In genomic region chr2:54106631-54107454, GRCh38 we compare ENCODE assay signal across 8 cellular contexts. TPM values are rescaled to one million over a fixed set of nuclear protein-coding genes. Genes with fewer than 3 reads are reported as not detected.
DNase-seq lines count a peak whose midpoint lies in the region; ATAC-seq, FAIRE-seq and TF ChIP-seq lines count a peak whose summit lies in the region.

No MANE protein-coding gene starts in this region.

- POLR2A ChIA-PET in GM12878 (lab: Charles Lee): interaction anchor here (0.7 kb wide), 1 partner anchor 341 kb away, joined by 3 read pairs; no protein-coding TSS in a partner anchor

- H3K9me3 Mint-ChIP-seq in T-helper 2 cell treated with Interferon-gamma antibody and Interleukin-4, amounts not matched to agents 5 μg/mL and 100 μg/mL, for 36 hours: no peaks in the 10 kb centered on the region

- no peak for TF ChIP-seq EP300 in GM12878 (IDR thresholded peaks at IDR 0.05; ENCODE audit: borderline replicate concordance in 1 of 2, control insufficient read depth in 1 of 2, low read depth in 2 of 2, low read length in 2 of 2)

- RAD21 ChIA-PET in GM12878 (lab: Charles Lee; ENCODE audit: unreplicated experiment): interaction anchor here (0.7 to 2.9 kb wide), 20 partner anchors 8 to 1062 kb away, joined by 3 to 24 read pairs (median 4); partner anchors contain the start of gene ACYP2

- H3K27me3 ChIP-seq in KMS-11 (ENCODE audit: insufficient read depth, low read depth): no peaks in the 10 kb centered on the region
- no peaks in the 10 kb centered on the region for H3K27me3 ChIP-seq in SJSA1 (replicated peaks)
- H3K27me3 ChIP-seq in GM12878 (replicated peaks in 1 of 2; ENCODE audit: control insufficient read depth in 2 of 2, insufficient read depth in 2 of 2, low read length in 1 of 2): no peaks in the 10 kb centered on the region
- no peaks in the 10 kb centered on the region for H3K27me3 ChIP-seq in spleen (replicated peaks in 1 of 7)

- H3K79me2 ChIP-seq in KMS-11 (ENCODE audit: insufficient read depth, low read depth) (no peaks in the 10 kb centered on the region), GM12878 (ENCODE audit: control insufficient read depth, insufficient read depth, low read length) (no peaks in the 10 kb centered on the region)

- peak overlapping the region; percentile 67 for H2AFZ ChIP-seq in KMS-11 (ENCODE audit: low read depth)
- H2AFZ ChIP-seq in GM12878 (ENCODE audit: control insufficient read depth, low read depth, low read length): no peak overlapping the region

- ATAC-seq in GM19455 (IDR thresholded peaks at IDR 0.05; ENCODE audit: unreplicated experiment) (peak; percentile 59), GM12878 (peak; percentile 83)

- H3K9ac ChIP-seq in KMS-11 (no peak overlapping the region), GM12878 (ENCODE audit: control insufficient read depth, insufficient read depth, low read length) (no peak overlapping the region)

- H3K4me1 Mint-ChIP-seq in T-helper 2 cell treated with Interferon-gamma antibody and Interleukin-4, amounts not matched to agents 5 μg/mL and 100 μg/mL, for 36 hours (ENCODE audit: low read depth): peaks cover 10% of the 10 kb centered on the region

- no peaks in the 10 kb centered on the region for H3K36me3 ChIP-seq in KMS-11 (ENCODE audit: insufficient read depth)
- H3K36me3 ChIP-seq in SJSA1: no peaks in the 10 kb centered on the region
- no peaks in the 10 kb centered on the region for H3K36me3 ChIP-seq in GM12878 (ENCODE audit: control insufficient read depth in 2 of 2, insufficient read depth in 2 of 2, low read length in 1 of 2)
- H3K36me3 ChIP-seq in spleen: no peaks in the 10 kb centered on the region

- peaks cover 18% of the 10 kb centered on the region for H3K4me1 ChIP-seq in KMS-11 (ENCODE audit: low read depth, poor library complexity, severe bottlenecking)
- H3K4me1 ChIP-seq in SJSA1 (replicated peaks): 0 out of 2 replicates have a peak, but pooled peaks cover 3% of the 10 kb centered on the region
- H3K4me1 ChIP-seq in GM12878 (ENCODE audit: control insufficient read depth, insufficient read depth, low read length): no peaks in the 10 kb centered on the region
- H3K4me1 ChIP-seq in spleen: peaks cover 12 to 37% (median 21%) of the 10 kb centered on the region in 6 donors

- H3K4me3 ChIP-seq in KMS-11 (IDR thresholded peaks at IDR 0.05; ENCODE audit: insufficient read depth, low read depth, low read length) (no peak overlapping the region), SJSA1 (no peak overlapping the region), GM12878 (no peak overlapping the region), spleen (no peak overlapping the region)

- peak; percentile 73 for TF ChIP-seq RAD21 in GM12878 (IDR thresholded peaks at IDR 0.05; ENCODE audit: insufficient read depth, low read depth, low read length)

- no TSS peak for BruUV-seq in GM12878 (replicated peaks; lab: Mats Ljungman, UMichigan)

- no peaks in the 10 kb centered on the region for H4K20me1 ChIP-seq in KMS-11 (ENCODE audit: insufficient read depth)
- H4K20me1 ChIP-seq in GM12878 (ENCODE audit: control insufficient read depth, insufficient read depth): no peaks in the 10 kb centered on the region

- no peaks in the 10 kb centered on the region for H3K36me3 Mint-ChIP-seq in T-helper 2 cell treated with Interferon-gamma antibody and Interleukin-4, amounts not matched to agents 5 μg/mL and 100 μg/mL, for 36 hours (ENCODE audit: low read depth)

- CTCF ChIA-PET in GM12878 (lab: Yijun Ruan, JAX): interaction anchor here (0.6 to 3.8 kb wide), 50 partner anchors 8 to 1185 kb away, joined by 3 to 37 read pairs (median 4); no protein-coding TSS in a partner anchor

- no peak overlapping the region for H3K4me3 Mint-ChIP-seq in T-helper 2 cell treated with Interferon-gamma antibody and Interleukin-4, amounts not matched to agents 5 μg/mL and 100 μg/mL, for 36 hours

- in situ Hi-C loops in GM12878 (cut with MboI): loop anchor here (25.0 kb wide), 1 partner anchor 605 kb away; the partner anchor contains the start of gene EML6

- H3K4me2 ChIP-seq in KMS-11 (peak overlapping the region; percentile 45), GM12878 (ENCODE audit: control insufficient read depth, insufficient read depth) (no peak overlapping the region)

- no peak for TF ChIP-seq POLR2A in GM12878 (IDR thresholded peaks at IDR 0.05; ENCODE audit: low read depth, low read length)
- TF ChIP-seq POLR2A in spleen (IDR thresholded peaks at IDR 0.05): no peak

- H3K27ac Mint-ChIP-seq in T-helper 2 cell treated with Interferon-gamma antibody and Interleukin-4, amounts not matched to agents 5 μg/mL and 100 μg/mL, for 36 hours: no peak overlapping the region

- peaks cover 11% of the 10 kb centered on the region for H3K27me3 Mint-ChIP-seq in T-helper 2 cell treated with Interferon-gamma antibody and Interleukin-4, amounts not matched to agents 5 μg/mL and 100 μg/mL, for 36 hours (ENCODE audit: low read depth)

- intact Hi-C loops in GM12878 (cut with micrococcal nuclease; ENCODE audit: unreplicated experiment) (loop anchor here (2.0 to 10.0 kb wide), 4 partner anchors 396 to 730 kb away; no protein-coding TSS in a partner anchor), spleen (cut with DNase I; ENCODE audit: low total_unique reads) (loop anchor here (10.0 kb wide), 1 partner anchor 598 kb away; no protein-coding TSS in a partner anchor)

- FAIRE-seq in GM12878 (lab: Jason Lieb, UNC): no peak

- SMC1A ChIA-PET in GM12878 (lab: Charles Lee; ENCODE audit: uncharacterized antibody, unreplicated experiment): interaction anchor here (0.7 to 3.1 kb wide), 22 partner anchors 9 to 732 kb away, joined by 3 to 22 read pairs (median 3); no protein-coding TSS in a partner anchor

- H3K27ac ChIP-seq in KMS-11 (no peak overlapping the region), SJSA1 (no peak overlapping the region), GM12878 (ENCODE audit: control insufficient read depth, insufficient read depth) (no peak overlapping the region), spleen (no peak overlapping the region)

- WGBS in GM12878 (ENCODE audit: insufficient coverage, insufficient replicate concordance, low lambda C conversion rate, missing lambda C conversion rate): 38% methylated on average over 12 of the region's 12 CpGs
- WGBS in spleen, 5 donors: 57 to 68% (median 67%) methylated on average over 12 of the region's 12 CpGs

- H3K9me3 ChIP-seq in SJSA1 (replicated peaks): no peaks in the 10 kb centered on the region
- H3K9me3 ChIP-seq in GM12878 (replicated peaks; ENCODE audit: control insufficient read depth, insufficient read depth, low read length): no peaks in the 10 kb centered on the region
- H3K9me3 ChIP-seq in spleen: no peaks in the 10 kb centered on the region

- TF ChIP-seq CTCF in KMS-11 (conservative IDR thresholded peaks at IDR 0.05; ENCODE audit: low read depth, low read length) (peak; percentile 82), GM12878 (IDR thresholded peaks at IDR 0.05 in 2 of 3, conservative IDR thresholded peaks at IDR 0.05 in 1 of 3; ENCODE audit: control insufficient read depth in 2 of 3, extremely low read depth in 1 of 3, insufficient read depth in 1 of 3, low read depth in 3 of 3, low read length in 3 of 3) (peak; percentile 59 to 73 (median 60); a peak in 5 of 6 replicates), spleen (IDR thresholded peaks at IDR 0.05 in 8 of 11, conservative IDR thresholded peaks at IDR 0.05 in 3 of 11) (peak; percentile 55 to 86 (median 76))

- peak; percentile 55 for DNase-seq in DMS114 treated with DMSO at 0.1 percent for 48 hours (lab: John Stamatoyannopoulos, UW; ENCODE audit: unreplicated experiment)
- peak; percentile 41 to 53 for DNase-seq in SJSA1 (ENCODE audit: low read depth in 1 of 2, low spot score in 2 of 2)
- DNase-seq in GM12878 (ENCODE audit: low read depth, low spot score): no peak
- peak; percentile 25 to 74 for DNase-seq in hippocampal formation (lab: John Stamatoyannopoulos, UW)
- DNase-seq in spleen: no peak
- DNase-seq in T-helper 2 cell treated with Interferon-gamma antibody and Interleukin-4, amounts not matched to agents 5 μg/mL and 100 μg/mL, for 36 hours (ENCODE audit: low spot score): no peak

TF ChIP-seq in GM12878, 131 proteins besides CTCF, POLR2A, EP300 and RAD21 (continues in another document):
- TF ChIP-seq, protein P1, sequence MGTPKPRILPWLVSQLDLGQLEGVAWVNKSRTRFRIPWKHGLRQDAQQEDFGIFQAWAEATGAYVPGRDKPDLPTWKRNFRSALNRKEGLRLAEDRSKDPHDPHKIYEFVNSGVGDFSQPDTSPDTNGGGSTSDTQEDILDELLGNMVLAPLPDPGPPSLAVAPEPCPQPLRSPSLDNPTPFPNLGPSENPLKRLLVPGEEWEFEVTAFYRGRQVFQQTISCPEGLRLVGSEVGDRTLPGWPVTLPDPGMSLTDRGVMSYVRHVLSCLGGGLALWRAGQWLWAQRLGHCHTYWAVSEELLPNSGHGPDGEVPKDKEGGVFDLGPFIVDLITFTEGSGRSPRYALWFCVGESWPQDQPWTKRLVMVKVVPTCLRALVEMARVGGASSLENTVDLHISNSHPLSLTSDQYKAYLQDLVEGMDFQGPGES (IDR thresholded peaks at IDR 0.05): no peak
- no peak for TF ChIP-seq CEBPB (IDR thresholded peaks at IDR 0.05; ENCODE audit: borderline replicate concordance in 1 of 2, low read depth in 2 of 2, low read length in 2 of 2)
- peak; percentile 47; the same call in 1 of the 2 replicates for TF ChIP-seq SMC3 (IDR thresholded peaks at IDR 0.05; ENCODE audit: borderline replicate concordance, low read length)
- TF ChIP-seq DPF2 (IDR thresholded peaks at IDR 0.05): no peak
- TF ChIP-seq MXI1 (IDR thresholded peaks at IDR 0.05; ENCODE audit: low read depth, low read length): no peak

RNA-seq across cellular contexts. Expression of gene ACYP2, which starts 8.6 kb away (rescaled TPM):
- 9.2 and 13.6 TPM in 2 replicates for total RNA-seq in SJSA1 (2014; rRNA removed; shearing (Covaris generic))
- 18.2 and 20.2 TPM in 2 replicates for total RNA-seq in GM12878 (2013; cell fraction: nucleolus; rRNA removed)
- 4.1 and 4.7 TPM in 2 replicates for total RNA-seq in GM12878 (2014; rRNA removed)
- 4.2 and 4.5 TPM in 2 replicates for total RNA-seq in GM12878 (2014; rRNA removed; fragmentation: Illumina TruSeq; extraction: Trizol)
- 6.2 and 9.0 TPM in 2 replicates for total RNA-seq in GM12878 (2021)
- polyA plus RNA-seq in GM12878 (2011; ENCODE audit: low read depth): 4.0 TPM
- 4.8 and 7.3 TPM in 2 replicates for polyA plus RNA-seq in GM12878 (2011; rRNA removed)
- 3.6 and 4.3 TPM in 2 replicates for polyA plus RNA-seq in GM12878 (2011; cell fraction: cytosol; rRNA removed)
- 2.7 and 2.8 TPM in 2 replicates for polyA plus RNA-seq in GM12878 (2011; cell fraction: nucleus; rRNA removed)
- polyA plus RNA-seq in GM12878 (2012): 7.3 and 8.8 TPM in 2 replicates
- polyA plus RNA-seq in GM12878 (2014; fragmentation: Illumina TruSeq; extraction: Trizol): 5.5 and 5.9 TPM in 2 replicates
- 10 to 100 TPM; 11.3 to 11.7 TPM for polyA plus RNA-seq in GM12878 (2014; fragmentation: Nextera tagmentation; extraction: Ambion mirVana)
- 9.0 and 9.1 TPM in 2 replicates for polyA plus RNA-seq in GM12878 (2014; rRNA removed)
- 10 to 100 TPM; 15.1 to 16.3 TPM for polyA plus RNA-seq in GM12878 (2016; fragmentation: Nextera tagmentation; extraction: Ambion mirVana)
- polyA minus RNA-seq in GM12878 (2011; rRNA and poly(A)+ RNA removed): 1.9 and 2.3 TPM in 2 replicates
- 1.1 and 1.3 TPM in 2 replicates for polyA minus RNA-seq in GM12878 (2011; cell fraction: cytosol; rRNA and poly(A)+ RNA removed)
- 3.4 and 5.4 TPM in 2 replicates for polyA minus RNA-seq in GM12878 (2011; cell fraction: nucleus; rRNA and poly(A)+ RNA removed)
- total RNA-seq in spleen: 10 to 100 TPM; 14.6 to 24.7 (median 19.3) TPM
- 10 to 100 TPM; 25.4 to 32.3 (median 27.3) TPM for polyA plus RNA-seq in spleen

Comparison
In these comparisons a context has a peak if more than half of its experiments do, and no peak if none do; other contexts are left out.
1. DNase-seq: peak in DMS114 treated with DMSO at 0.1 percent for 48 hours (single experiment), SJSA1 (2 of 2) and hippocampal formation (2 of 2); none in GM12878 (single experiment), spleen (single experiment) and T-helper 2 cell treated with Interferon-gamma antibody and Interleukin-4, amounts not matched to agents 5 μg/mL and 100 μg/mL, for 36 hours (single experiment).
2. Peak in every context shown above with its lines, with median percentiles within 50 percentile points of each other: CTCF ChIP-seq.